ENCODE assay signal across 1 cellular context in genomic region chr16:84111481-84111880, GRCh38.
TF ChIP-seq lines count a peak whose summit lies in the region.

No MANE protein-coding gene starts in this region.

TF ChIP-seq in GM12878, 131 proteins besides CTCF, POLR2A, EP300 and RAD21:
- TF ChIP-seq TARDBP (IDR thresholded peaks at IDR 0.05; ENCODE audit: borderline replicate concordance), result no peak
- TF ChIP-seq SMAD5 (IDR thresholded peaks at IDR 0.05; ENCODE audit: low read depth), result no peak
- TF ChIP-seq CHD4 (IDR thresholded peaks at IDR 0.05), result no peak
- TF ChIP-seq HCFC1 (IDR thresholded peaks at IDR 0.05; ENCODE audit: low read length), result no peak
- no peak for TF ChIP-seq ZNF217 (IDR thresholded peaks at IDR 0.05)
- TF ChIP-seq, protein P1, sequence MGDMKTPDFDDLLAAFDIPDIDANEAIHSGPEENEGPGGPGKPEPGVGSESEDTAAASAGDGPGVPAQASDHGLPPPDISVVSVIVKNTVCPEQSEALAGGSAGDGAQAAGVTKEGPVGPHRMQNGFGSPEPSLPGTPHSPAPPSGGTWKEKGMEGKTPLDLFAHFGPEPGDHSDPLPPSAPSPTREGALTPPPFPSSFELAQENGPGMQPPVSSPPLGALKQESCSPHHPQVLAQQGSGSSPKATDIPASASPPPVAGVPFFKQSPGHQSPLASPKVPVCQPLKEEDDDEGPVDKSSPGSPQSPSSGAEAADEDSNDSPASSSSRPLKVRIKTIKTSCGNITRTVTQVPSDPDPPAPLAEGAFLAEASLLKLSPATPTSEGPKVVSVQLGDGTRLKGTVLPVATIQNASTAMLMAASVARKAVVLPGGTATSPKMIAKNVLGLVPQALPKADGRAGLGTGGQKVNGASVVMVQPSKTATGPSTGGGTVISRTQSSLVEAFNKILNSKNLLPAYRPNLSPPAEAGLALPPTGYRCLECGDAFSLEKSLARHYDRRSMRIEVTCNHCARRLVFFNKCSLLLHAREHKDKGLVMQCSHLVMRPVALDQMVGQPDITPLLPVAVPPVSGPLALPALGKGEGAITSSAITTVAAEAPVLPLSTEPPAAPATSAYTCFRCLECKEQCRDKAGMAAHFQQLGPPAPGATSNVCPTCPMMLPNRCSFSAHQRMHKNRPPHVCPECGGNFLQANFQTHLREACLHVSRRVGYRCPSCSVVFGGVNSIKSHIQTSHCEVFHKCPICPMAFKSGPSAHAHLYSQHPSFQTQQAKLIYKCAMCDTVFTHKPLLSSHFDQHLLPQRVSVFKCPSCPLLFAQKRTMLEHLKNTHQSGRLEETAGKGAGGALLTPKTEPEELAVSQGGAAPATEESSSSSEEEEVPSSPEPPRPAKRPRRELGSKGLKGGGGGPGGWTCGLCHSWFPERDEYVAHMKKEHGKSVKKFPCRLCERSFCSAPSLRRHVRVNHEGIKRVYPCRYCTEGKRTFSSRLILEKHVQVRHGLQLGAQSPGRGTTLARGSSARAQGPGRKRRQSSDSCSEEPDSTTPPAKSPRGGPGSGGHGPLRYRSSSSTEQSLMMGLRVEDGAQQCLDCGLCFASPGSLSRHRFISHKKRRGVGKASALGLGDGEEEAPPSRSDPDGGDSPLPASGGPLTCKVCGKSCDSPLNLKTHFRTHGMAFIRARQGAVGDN (IDR thresholded peaks at IDR 0.05), result no peak
- TF ChIP-seq RBBP5 (conservative IDR thresholded peaks at IDR 0.05), result no peak
- no peak for TF ChIP-seq SIX5 (IDR thresholded peaks at IDR 0.05; ENCODE audit: low read depth, low read length, severe bottlenecking)
- TF ChIP-seq CHD2 (IDR thresholded peaks at IDR 0.05; ENCODE audit: borderline replicate concordance, low read depth, low read length), result no peak
- no peak for TF ChIP-seq NR2C1 (IDR thresholded peaks at IDR 0.05)
- TF ChIP-seq MEF2A (IDR thresholded peaks at IDR 0.05; ENCODE audit: insufficient read depth, low read depth, low read length), result no peak
- TF ChIP-seq IRF3 (IDR thresholded peaks at IDR 0.05), result no peak
- TF ChIP-seq STAT3 (IDR thresholded peaks at IDR 0.05; ENCODE audit: low read depth, low read length), result no peak
- TF ChIP-seq STAT1 (conservative IDR thresholded peaks at IDR 0.05), result no peak
- TF ChIP-seq TCF12 (IDR thresholded peaks at IDR 0.05; ENCODE audit: low read depth, low read length), result no peak
